Comparison of ENCODE assay signal across 29 cellular contexts in genomic region chr14:45118594-45118993, GRCh38.
"Had no signal": no experiment of that assay in that cellular context is flagged by ENCODE, and none has a peak within 500 bp of the region (broad histone marks: within the 10 kb centered on the region; RNA-seq: fewer than 3 reads in every experiment).

No MANE protein-coding gene starts in this region.

- H3K27me3 Mint-ChIP-seq: activated B cell treated with CpG ODN at 0.5 μM for 24 hours; activated naive CD4-positive, alpha-beta T cell treated with anti-CD3 and anti-CD28 coated beads, Interleukin-2, amount 10 ng/mL, durations not matched to agents 7 days and 5 days; activated naive CD8-positive, alpha-beta T cell; central memory CD8-positive, alpha-beta T cell; dendritic cell treated with granulocyte-macrophage colony-stimulating factor and Interleukin-4, amounts not matched to agents 40 ng/mL and 50 ng/mL, for 4 days had no signal

- H3K4me1 Mint-ChIP-seq: activated B cell treated with CpG ODN at 0.5 μM for 24 hours, endodermal cell had no signal

- H3K27ac Mint-ChIP-seq: activated B cell treated with CpG ODN at 0.5 μM for 24 hours; activated naive CD8-positive, alpha-beta T cell; activated T-helper 1 cell treated with anti-CD3 and anti-CD28 coated beads, Interleukin-12 subunit alpha, Interleukin-12 subunit beta, Interleukin-2, Interleukin-4 antibody, amounts not matched to agents 30 ng/mL and 10 ng/mL and 1 ng/mL, durations not matched to agents 14 hours and 24 hours and 36 hours; activated T-helper 2 cell treated with anti-CD3 and anti-CD28 coated beads, Interferon-gamma antibody, Interleukin-2, Interleukin-4, amounts not matched to agents 10 μg/mL and 5 μg/mL and 100 μg/mL, durations not matched to agents 14 hours and 24 hours and 36 hours; dendritic cell treated with granulocyte-macrophage colony-stimulating factor and Interleukin-4, amounts not matched to agents 40 ng/mL and 50 ng/mL, for 4 days; endodermal cell had no signal

- H3K9me3 Mint-ChIP-seq: activated B cell treated with CpG ODN at 0.5 μM for 24 hours; activated naive CD4-positive, alpha-beta T cell treated with anti-CD3 and anti-CD28 coated beads, Interleukin-2, amount 10 ng/mL, durations not matched to agents 7 days and 5 days; activated T-cell treated with anti-CD3 and anti-CD28 coated beads, Interleukin-2, amount 50 U/mL, for 4 hours; activated T-helper 2 cell treated with anti-CD3 and anti-CD28 coated beads, Interferon-gamma antibody, Interleukin-2, Interleukin-4, amounts not matched to agents 10 μg/mL and 5 μg/mL and 100 μg/mL, durations not matched to agents 14 hours and 24 hours and 36 hours; central memory CD8-positive, alpha-beta T cell; dendritic cell treated with granulocyte-macrophage colony-stimulating factor and Interleukin-4, amounts not matched to agents 40 ng/mL and 50 ng/mL, for 4 days; endodermal cell had no signal

- H3K4me3 Mint-ChIP-seq: activated B cell treated with CpG ODN at 0.5 μM for 24 hours; activated naive CD4-positive, alpha-beta T cell treated with anti-CD3 and anti-CD28 coated beads, Interleukin-2, amount 10 ng/mL, durations not matched to agents 7 days and 5 days; activated naive CD8-positive, alpha-beta T cell; activated T-cell treated with anti-CD3 and anti-CD28 coated beads, Interleukin-2, amount 50 U/mL, for 4 hours; activated T-helper 1 cell treated with anti-CD3 and anti-CD28 coated beads, Interleukin-12 subunit alpha, Interleukin-12 subunit beta, Interleukin-2, Interleukin-4 antibody, amounts not matched to agents 30 ng/mL and 10 ng/mL and 1 ng/mL, durations not matched to agents 14 hours and 24 hours and 36 hours; central memory CD8-positive, alpha-beta T cell; dendritic cell treated with granulocyte-macrophage colony-stimulating factor and Interleukin-4, amounts not matched to agents 40 ng/mL and 50 ng/mL, for 4 days; endodermal cell had no signal

- DNase-seq: activated B cell treated with CpG ODN at 0.5 μM for 24 hours; activated CD4-positive, alpha-beta T cell treated with anti-CD3 and anti-CD28 coated beads for 48 hours; activated CD4-positive, alpha-beta T cell treated with anti-CD3 and anti-CD28 coated beads, Interleukin-2, amount 50 U/mL, for 1 hour; activated CD4-positive, alpha-beta T cell treated with anti-CD3 and anti-CD28 coated beads, Interleukin-2, amount 50 U/mL, for 48 hours; activated CD8-positive, alpha-beta memory T cell treated with anti-CD3 and anti-CD28 coated beads, Interleukin-2, amount 50 U/mL, for 48 hours; activated effector memory CD4-positive, alpha-beta T cell treated with anti-CD3 and anti-CD28 coated beads, Interleukin-2, amount 50 U/mL, for 16 hours; activated naive CD4-positive, alpha-beta T cell treated with anti-CD3 and anti-CD28 coated beads, Interleukin-2, amount 10 ng/mL, durations not matched to agents 7 days and 5 days; activated T-cell treated with anti-CD3 and anti-CD28 coated beads for 4 hours; activated T-cell treated with anti-CD3 and anti-CD28 coated beads, Interleukin-2, amount 50 U/mL, for 4 hours; amniotic stem cell; anterior cingulate cortex; brain microvascular endothelial cell; dorsolateral prefrontal cortex; effector memory CD4-positive, alpha-beta T cell; endodermal cell; foreskin fibroblast; gastrocnemius medialis; glutamatergic neuron; heart left ventricle; T-helper 2 cell; WERI-Rb-1 had no signal

- H3K27ac ChIP-seq: brain microvascular endothelial cell, coronary artery, dorsolateral prefrontal cortex, heart left ventricle, WERI-Rb-1 had no signal

- ATAC-seq: activated CD4-positive, CD25-positive, alpha-beta regulatory T cell treated with anti-CD3 and anti-CD28 coated beads, Interleukin-2, amount 50 U/mL, for 24 hours; activated T-cell treated with anti-CD3 and anti-CD28 coated beads, Interleukin-2, amount 50 U/mL, for 4 hours; esophagus mucosa; gastrocnemius medialis; heart left ventricle had no signal
